9 cellular contexts compared by ENCODE assay signal in the genomic region with DNA sequence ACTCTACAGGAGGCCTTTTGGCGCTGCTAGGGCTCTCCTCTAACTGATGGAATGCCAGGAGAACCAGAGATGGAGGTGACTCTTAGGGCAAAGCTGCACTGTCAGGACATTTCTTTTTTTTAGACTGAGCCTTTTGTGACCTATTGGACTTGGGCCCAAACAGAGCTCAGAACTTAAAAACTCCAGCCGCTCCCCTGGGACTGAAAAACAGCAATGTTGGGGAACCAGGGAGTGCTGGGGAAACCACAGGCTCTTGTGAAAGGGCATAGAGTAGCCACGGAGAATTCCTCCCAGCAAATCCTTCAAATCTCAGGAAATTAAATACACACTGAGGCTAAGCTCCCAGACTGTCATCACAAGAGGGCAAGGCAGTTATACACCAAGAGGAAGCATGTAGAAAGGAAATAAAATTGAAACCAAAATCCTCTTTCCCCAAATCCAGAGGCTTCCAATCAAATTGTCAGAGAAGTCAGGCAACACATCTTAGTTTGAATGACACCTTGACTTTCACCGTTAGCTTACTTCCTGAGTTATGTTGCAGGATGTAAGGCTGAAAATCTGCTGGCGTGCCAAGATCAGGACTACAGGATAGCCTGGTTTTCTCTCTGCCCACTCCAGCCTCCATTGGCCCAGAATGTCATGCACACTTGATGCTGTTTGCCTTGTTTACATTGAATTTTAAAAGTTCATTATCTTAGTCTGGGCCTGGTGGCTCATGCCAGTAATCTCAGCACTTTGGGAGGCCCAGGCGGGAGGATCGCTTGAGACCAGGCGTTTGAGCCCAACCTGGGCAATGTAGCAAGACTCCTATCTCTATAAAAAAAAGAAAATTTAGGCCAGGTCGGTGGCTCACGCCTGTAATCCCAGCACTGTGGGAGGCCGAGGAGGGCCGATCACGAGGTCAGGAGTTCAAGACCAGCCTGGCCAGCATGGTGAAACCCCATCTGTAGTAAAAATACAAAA. TPM values are rescaled to one million over a fixed set of nuclear protein-coding genes. Genes with fewer than 3 reads are reported as not detected.
DNase-seq lines count a peak whose midpoint lies in the region; ATAC-seq, FAIRE-seq and TF ChIP-seq lines count a peak whose summit lies in the region.
"Had no signal": no experiment of that assay in that cellular context is flagged by ENCODE, and none has a peak within 500 bp of the region (broad histone marks: within the 10 kb centered on the region; RNA-seq: fewer than 3 reads in every experiment).

No MANE protein-coding gene starts in this region.

- peak overlapping the region; percentile 26 for H3K9ac ChIP-seq in skeletal muscle satellite cell (ENCODE audit: low read depth, low read length)

- H3K9me3 ChIP-seq in SJSA1 (replicated peaks) = no peaks in the 10 kb centered on the region
- no peaks in the 10 kb centered on the region for H3K9me3 ChIP-seq in esophagus squamous epithelium
- no peaks in the 10 kb centered on the region for H3K9me3 ChIP-seq in skeletal muscle satellite cell (replicated peaks; ENCODE audit: low read length)

- H3K4me1 ChIP-seq in SJSA1 (replicated peaks) (peaks cover 27% of the 10 kb centered on the region), esophagus squamous epithelium (peaks cover 13 to 43% (median 17%) of the 10 kb centered on the region in 3 donors), skeletal muscle satellite cell (ENCODE audit: control insufficient read depth, insufficient read depth, low read length) (peaks cover 19% of the 10 kb centered on the region)

- H3K27ac ChIP-seq in SJSA1 (peak overlapping the region; percentile 11), esophagus squamous epithelium (peak overlapping the region in 3 of 4 donors; percentile 1 to 97 (median 27))

- H3K27me3 ChIP-seq in SJSA1 (replicated peaks) (no peaks in the 10 kb centered on the region), esophagus squamous epithelium (no peaks in the 10 kb centered on the region), skeletal muscle satellite cell (ENCODE audit: control insufficient read depth, insufficient read depth, low read length) (no peaks in the 10 kb centered on the region)

- H3K4me2 ChIP-seq in skeletal muscle satellite cell (ENCODE audit: low read length) = peak overlapping the region; percentile 42

- peak; percentile 77 for DNase-seq in GM03348 (ENCODE audit: low spot score)
- peak in 1 of 2 experiments; percentile 30 for DNase-seq in SJSA1 (ENCODE audit: low read depth in 1 of 2, low spot score in 2 of 2)
- no peak for DNase-seq in esophagus squamous epithelium (lab: John Stamatoyannopoulos, UW)
- DNase-seq in GM12891 (ENCODE audit: insufficient read length, low spot score) = no peak
- DNase-seq: foreskin melanocyte had no signal

- TF ChIP-seq POLR2A in esophagus squamous epithelium (IDR thresholded peaks at IDR 0.05) (no peak), GM12891 (IDR thresholded peaks at IDR 0.05; ENCODE audit: low read depth, low read length) (no peak)

- H3K36me3 ChIP-seq in SJSA1 (peaks cover 12% of the 10 kb centered on the region; the same call in 1 of the 2 replicates), esophagus squamous epithelium (peaks cover 0 to 6% (median 0%) of the 10 kb centered on the region in 3 donors), skeletal muscle satellite cell (ENCODE audit: insufficient read depth, low read length) (no peaks in the 10 kb centered on the region)

- WGBS in esophagus squamous epithelium, 2 donors = 69 to 75% methylated on average over 13 of the region's 13 CpGs

- FAIRE-seq in GM12891 (lab: Jason Lieb, UNC) = no peak

- no peak for TF ChIP-seq CTCF in esophagus squamous epithelium (IDR thresholded peaks at IDR 0.05)

- ATAC-seq in GM19035 (IDR thresholded peaks at IDR 0.05; ENCODE audit: unreplicated experiment) = no peak
- ATAC-seq in HG02763 (IDR thresholded peaks at IDR 0.05; ENCODE audit: unreplicated experiment) = no peak
- no peak for ATAC-seq in HG02642 (IDR thresholded peaks at IDR 0.05; ENCODE audit: poor library complexity, unreplicated experiment)

- no peak overlapping the region for H3K4me3 ChIP-seq in SJSA1
- H3K4me3 ChIP-seq in esophagus squamous epithelium = no peak overlapping the region
- H3K4me3 ChIP-seq in skeletal muscle satellite cell (ENCODE audit: low read length) = no peak overlapping the region

- intact Hi-C loops in esophagus squamous epithelium (cut with DNase I) = no loop called here

TF ChIP-seq in GM12891, 5 proteins besides CTCF, POLR2A, EP300 and RAD21:
- TF ChIP-seq POU2F2 (IDR thresholded peaks at IDR 0.05; ENCODE audit: low read depth, low read length) (no peak), PAX5 (IDR thresholded peaks at IDR 0.05; ENCODE audit: insufficient read depth, low read length, severe bottlenecking) (no peak), POLR2AphosphoS5 (IDR thresholded peaks at IDR 0.05; ENCODE audit: low read depth, low read length) (no peak), SPI1 (IDR thresholded peaks at IDR 0.05; ENCODE audit: low read depth, low read length) (no peak), TAF1 (IDR thresholded peaks at IDR 0.05; ENCODE audit: low read depth, low read length) (no peak)

RNA-seq across cellular contexts. Expression of a gene that starts 2.5 kb away (rescaled TPM):
- 58.6 and 77.1 TPM in 2 replicates for total RNA-seq in SJSA1 (2014; rRNA removed; shearing (Covaris generic))
- total RNA-seq in esophagus squamous epithelium = 10 to 100 TPM; 12.5 to 37.9 (median 22.4) TPM
- 23.6 and 26.6 TPM in 2 replicates for total RNA-seq in skeletal muscle satellite cell (2012; rRNA removed)
- 41.1 TPM for polyA plus RNA-seq in GM12891 (2012; ENCODE audit: low read depth, missing spikeins)

RNA-seq across cellular contexts. Expression of a gene that starts 32.5 kb away (rescaled TPM):
- 18.3 and 18.8 TPM in 2 replicates for total RNA-seq in SJSA1 (2014; rRNA removed; shearing (Covaris generic))
- total RNA-seq in esophagus squamous epithelium = 10 to 100 TPM in 2 of 4 donors, 1 to 10 TPM in 2; 5.6 to 20.8 (median 10.2) TPM
- total RNA-seq in skeletal muscle satellite cell (2012; rRNA removed) = 34.7 and 45.9 TPM in 2 replicates
- polyA plus RNA-seq in GM12891 (2012; ENCODE audit: low read depth, missing spikeins) = 28.8 TPM

RNA-seq across cellular contexts. Expression of a gene that starts 46.9 kb away (rescaled TPM):
- 0.92 TPM in 1 of 2 replicates, not detected in the other for total RNA-seq in SJSA1 (2014; rRNA removed; shearing (Covaris generic))
- 1 to 10 TPM; 1.3 to 7.0 (median 4.1) TPM for total RNA-seq in esophagus squamous epithelium
- 0.76 and 1.1 TPM in 2 replicates for total RNA-seq in skeletal muscle satellite cell (2012; rRNA removed)
- 152 TPM for polyA plus RNA-seq in GM12891 (2012; ENCODE audit: low read depth, missing spikeins)
